In the genomic region with DNA sequence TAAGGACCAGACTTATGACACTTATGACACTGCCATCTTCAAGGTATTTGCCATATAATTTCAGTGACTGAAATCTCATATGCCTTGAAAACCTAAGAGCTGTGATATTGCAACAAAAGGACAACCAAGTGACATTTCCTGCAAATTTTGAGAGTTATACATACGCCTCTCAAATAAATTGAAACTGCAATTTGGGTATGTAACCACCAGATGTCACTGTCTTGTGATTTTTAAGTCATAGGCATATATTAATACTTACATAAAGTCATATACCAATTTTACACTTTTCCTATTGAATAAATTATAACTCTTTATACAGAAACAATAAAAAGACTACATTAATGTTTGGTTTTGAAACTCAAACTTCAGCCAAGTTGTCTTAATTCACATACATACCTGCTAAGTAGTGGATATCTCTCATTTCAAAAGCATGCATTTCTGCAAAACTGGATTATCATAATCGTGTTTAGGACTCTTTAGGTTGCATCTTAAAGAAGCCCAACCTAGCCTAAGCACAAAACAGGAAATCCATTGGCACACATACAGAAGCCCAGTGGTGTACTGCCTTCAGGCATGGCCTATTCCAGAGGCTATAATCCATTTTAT, we compare ENCODE assay signal across 10 cellular contexts.
DNase-seq lines count a peak whose midpoint lies in the region; ATAC-seq and TF ChIP-seq lines count a peak whose summit lies in the region.
"Had no signal": no experiment of that assay in that cellular context is flagged by ENCODE, and none has a peak within 500 bp of the region (broad histone marks: within the 10 kb centered on the region; RNA-seq: fewer than 3 reads in every experiment).

No MANE protein-coding gene starts in this region.

- no peaks in the 10 kb centered on the region for H3K36me3 ChIP-seq in adipocyte (ENCODE audit: control insufficient read depth, insufficient read depth, low read length, severe bottlenecking)
- no peaks in the 10 kb centered on the region for H3K36me3 ChIP-seq in right lobe of liver
- no peaks in the 10 kb centered on the region for H3K36me3 ChIP-seq in CD8-positive, alpha-beta T cell (ENCODE audit: insufficient read depth, low read length)
- H3K36me3 ChIP-seq: SJSA1 had no signal

- DNase-seq in GM12864 (ENCODE audit: low read depth), result peak; percentile 22
- DNase-seq in adipocyte (ENCODE audit: low read depth), result peak; percentile 19
- no peak for DNase-seq in right lobe of liver
- DNase-seq in C1 segment of cervical spinal cord (lab: John Stamatoyannopoulos, UW), result no peak
- DNase-seq in HuH-7 (ENCODE audit: low spot score), result no peak
- DNase-seq in DMS79 treated with DMSO at 0.1 percent for 48 hours (lab: John Stamatoyannopoulos, UW), result no peak
- DNase-seq in CD8-positive, alpha-beta T cell, result no peak
- DNase-seq: stimulated activated CD4-positive, alpha-beta T cell treated with anti-CD3 and anti-CD28 coated beads, Interleukin-2, amount 100 ng/mL, for 24 hours had no signal

- H3K27me3 Mint-ChIP-seq in CD8-positive, alpha-beta T cell (ENCODE audit: low read depth), result no peaks in the 10 kb centered on the region

- ATAC-seq in right lobe of liver, result peak in 1 of 4 donors; percentile 45
- ATAC-seq in CD8-positive, alpha-beta T cell, result no peak

- CTCF ChIA-PET in CD8-positive, alpha-beta T cell (lab: Charles Lee), result interaction anchor here (1.0 to 1.5 kb wide), 2 partner anchors 17 to 809 kb away, joined by 3 read pairs; no protein-coding TSS in a partner anchor

- no peak overlapping the region for H3K4me3 ChIP-seq in GM12864 (ENCODE audit: low read depth, low read length)
- no peak overlapping the region for H3K4me3 ChIP-seq in adipocyte (ENCODE audit: low read length)
- H3K4me3 ChIP-seq in right lobe of liver, result no peak overlapping the region
- no peak overlapping the region for H3K4me3 ChIP-seq in CD8-positive, alpha-beta T cell (ENCODE audit: low read depth, low read length)
- H3K4me3 ChIP-seq: SJSA1 had no signal

- no peaks in the 10 kb centered on the region for H3K9me3 ChIP-seq in adipocyte (ENCODE audit: control insufficient read depth, low read length)
- no peaks in the 10 kb centered on the region for H3K9me3 ChIP-seq in right lobe of liver
- H3K9me3 ChIP-seq in CD8-positive, alpha-beta T cell (ENCODE audit: low read length), result no peaks in the 10 kb centered on the region
- H3K9me3 ChIP-seq: SJSA1 had no signal

- H3K4me3 Mint-ChIP-seq in CD8-positive, alpha-beta T cell, result no peak overlapping the region

- no peaks in the 10 kb centered on the region for H3K4me1 ChIP-seq in adipocyte (ENCODE audit: control insufficient read depth, insufficient read depth, low read length)
- no peaks in the 10 kb centered on the region for H3K4me1 ChIP-seq in right lobe of liver
- no peaks in the 10 kb centered on the region for H3K4me1 ChIP-seq in CD8-positive, alpha-beta T cell (ENCODE audit: insufficient read depth, low read length)
- H3K4me1 ChIP-seq: SJSA1 had no signal

- H3K36me3 Mint-ChIP-seq in CD8-positive, alpha-beta T cell, result no peaks in the 10 kb centered on the region

- H3K27ac Mint-ChIP-seq in CD8-positive, alpha-beta T cell, result no peak overlapping the region

- TF ChIP-seq EP300 in Ishikawa (IDR thresholded peaks at IDR 0.05; ENCODE audit: borderline replicate concordance), result no peak

- WGBS in right lobe of liver (ENCODE audit: insufficient coverage, low coverage, low lambda C conversion rate, missing lambda C conversion rate), result 61% methylated on average over 2 of the region's 2 CpGs

- peak; percentile 33 for TF ChIP-seq CTCF in GM12864 (IDR thresholded peaks at IDR 0.05; ENCODE audit: low read depth, low read length, missing control alignments)
- peak; percentile 42 to 61 (median 45) for TF ChIP-seq CTCF in right lobe of liver (IDR thresholded peaks at IDR 0.05)
- no peak for TF ChIP-seq CTCF in CD8-positive, alpha-beta T cell (IDR thresholded peaks at IDR 0.05)

- H3K27ac ChIP-seq in right lobe of liver, result no peak overlapping the region
- no peak overlapping the region for H3K27ac ChIP-seq in CD8-positive, alpha-beta T cell (ENCODE audit: low read depth, low read length)
- H3K27ac ChIP-seq: SJSA1 had no signal

- TF ChIP-seq RAD21 in Ishikawa (IDR thresholded peaks at IDR 0.05; ENCODE audit: low read depth), result peak; percentile 26; the same call in 1 of the 2 replicates

- intact Hi-C loops in right lobe of liver (cut with DNase I), result no loop called here
- intact Hi-C loops in CD8-positive, alpha-beta T cell (cut with DNase I, micrococcal nuclease), result loop anchor here in 1 of 2 experiments (10.0 kb wide), 1 partner anchor 1047 kb away; no protein-coding TSS in a partner anchor

- H3K9me3 Mint-ChIP-seq in CD8-positive, alpha-beta T cell, result peaks cover 2% of the 10 kb centered on the region

- POLR2A ChIA-PET in CD8-positive, alpha-beta T cell (lab: Charles Lee), result no interaction called here

- no peak overlapping the region for H3K9ac ChIP-seq in adipocyte (ENCODE audit: low read length)

- H3K27me3 ChIP-seq in adipocyte (replicated peaks; ENCODE audit: control insufficient read depth, insufficient read depth, low read length), result no peaks in the 10 kb centered on the region
- no peaks in the 10 kb centered on the region for H3K27me3 ChIP-seq in right lobe of liver
- no peaks in the 10 kb centered on the region for H3K27me3 ChIP-seq in CD8-positive, alpha-beta T cell (ENCODE audit: insufficient read depth, low read length)
- H3K27me3 ChIP-seq: SJSA1 had no signal

- TF ChIP-seq POLR2A in right lobe of liver (IDR thresholded peaks at IDR 0.05), result no peak

- no peaks in the 10 kb centered on the region for H3K4me1 Mint-ChIP-seq in CD8-positive, alpha-beta T cell (ENCODE audit: low read depth)

TF ChIP-seq in Ishikawa, 13 proteins besides CTCF, POLR2A, EP300 and RAD21:
- no peak for TF ChIP-seq TCF12 (IDR thresholded peaks at IDR 0.05; ENCODE audit: low read depth)
- TF ChIP-seq, protein P1, sequence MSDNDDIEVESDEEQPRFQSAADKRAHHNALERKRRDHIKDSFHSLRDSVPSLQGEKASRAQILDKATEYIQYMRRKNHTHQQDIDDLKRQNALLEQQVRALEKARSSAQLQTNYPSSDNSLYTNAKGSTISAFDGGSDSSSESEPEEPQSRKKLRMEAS (IDR thresholded peaks at IDR 0.05), result no peak
- no peak for TF ChIP-seq YY1 (IDR thresholded peaks at IDR 0.05; ENCODE audit: low read depth)
- no peak for TF ChIP-seq CREB1 (IDR thresholded peaks at IDR 0.05; ENCODE audit: low read depth)
- no peak for TF ChIP-seq CEBPB (IDR thresholded peaks at IDR 0.05)
- TF ChIP-seq, protein P2, sequence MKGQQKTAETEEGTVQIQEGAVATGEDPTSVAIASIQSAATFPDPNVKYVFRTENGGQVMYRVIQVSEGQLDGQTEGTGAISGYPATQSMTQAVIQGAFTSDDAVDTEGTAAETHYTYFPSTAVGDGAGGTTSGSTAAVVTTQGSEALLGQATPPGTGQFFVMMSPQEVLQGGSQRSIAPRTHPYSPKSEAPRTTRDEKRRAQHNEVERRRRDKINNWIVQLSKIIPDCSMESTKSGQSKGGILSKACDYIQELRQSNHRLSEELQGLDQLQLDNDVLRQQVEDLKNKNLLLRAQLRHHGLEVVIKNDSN (IDR thresholded peaks at IDR 0.05), result no peak
- no peak for TF ChIP-seq NFIC (IDR thresholded peaks at IDR 0.05)
- no peak for TF ChIP-seq TEAD4 (IDR thresholded peaks at IDR 0.05)
- TF ChIP-seq EGR1 (IDR thresholded peaks at IDR 0.05), result no peak
- TF ChIP-seq FOXM1 (IDR thresholded peaks at IDR 0.05; ENCODE audit: borderline replicate concordance, low read depth), result no peak
- no peak for TF ChIP-seq TAF1 (IDR thresholded peaks at IDR 0.05; ENCODE audit: low read depth)
- no peak for TF ChIP-seq ZBTB7A (IDR thresholded peaks at IDR 0.05; ENCODE audit: low read depth)
- TF ChIP-seq, protein P3, sequence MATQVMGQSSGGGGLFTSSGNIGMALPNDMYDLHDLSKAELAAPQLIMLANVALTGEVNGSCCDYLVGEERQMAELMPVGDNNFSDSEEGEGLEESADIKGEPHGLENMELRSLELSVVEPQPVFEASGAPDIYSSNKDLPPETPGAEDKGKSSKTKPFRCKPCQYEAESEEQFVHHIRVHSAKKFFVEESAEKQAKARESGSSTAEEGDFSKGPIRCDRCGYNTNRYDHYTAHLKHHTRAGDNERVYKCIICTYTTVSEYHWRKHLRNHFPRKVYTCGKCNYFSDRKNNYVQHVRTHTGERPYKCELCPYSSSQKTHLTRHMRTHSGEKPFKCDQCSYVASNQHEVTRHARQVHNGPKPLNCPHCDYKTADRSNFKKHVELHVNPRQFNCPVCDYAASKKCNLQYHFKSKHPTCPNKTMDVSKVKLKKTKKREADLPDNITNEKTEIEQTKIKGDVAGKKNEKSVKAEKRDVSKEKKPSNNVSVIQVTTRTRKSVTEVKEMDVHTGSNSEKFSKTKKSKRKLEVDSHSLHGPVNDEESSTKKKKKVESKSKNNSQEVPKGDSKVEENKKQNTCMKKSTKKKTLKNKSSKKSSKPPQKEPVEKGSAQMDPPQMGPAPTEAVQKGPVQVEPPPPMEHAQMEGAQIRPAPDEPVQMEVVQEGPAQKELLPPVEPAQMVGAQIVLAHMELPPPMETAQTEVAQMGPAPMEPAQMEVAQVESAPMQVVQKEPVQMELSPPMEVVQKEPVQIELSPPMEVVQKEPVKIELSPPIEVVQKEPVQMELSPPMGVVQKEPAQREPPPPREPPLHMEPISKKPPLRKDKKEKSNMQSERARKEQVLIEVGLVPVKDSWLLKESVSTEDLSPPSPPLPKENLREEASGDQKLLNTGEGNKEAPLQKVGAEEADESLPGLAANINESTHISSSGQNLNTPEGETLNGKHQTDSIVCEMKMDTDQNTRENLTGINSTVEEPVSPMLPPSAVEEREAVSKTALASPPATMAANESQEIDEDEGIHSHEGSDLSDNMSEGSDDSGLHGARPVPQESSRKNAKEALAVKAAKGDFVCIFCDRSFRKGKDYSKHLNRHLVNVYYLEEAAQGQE (IDR thresholded peaks at IDR 0.05; ENCODE audit: low read depth), result no peak
TF ChIP-seq in Ishikawa: peak in this region for 0.

Comparison
In these comparisons a context has a peak if more than half of its experiments do, and no peak if none do; other contexts are left out.
1. DNase-seq: peak in GM12864 (single experiment) and adipocyte (single experiment); none in right lobe of liver (0 of 3), C1 segment of cervical spinal cord (0 of 14), HuH-7 (single experiment), DMS79 treated with DMSO at 0.1 percent for 48 hours (single experiment) and CD8-positive, alpha-beta T cell (0 of 7).